ENCODE assay signal across 1 cellular context in genomic region chr3:138862924-138863775, GRCh38.
TF ChIP-seq lines count a peak whose summit lies in the region.

No MANE protein-coding gene starts in this region.

TF ChIP-seq in HepG2, 621 proteins besides CTCF, POLR2A, EP300 and RAD21 (continued from another document and continues in another):
- TF ChIP-seq ZNF407 (CRISPR knock-in tag; IDR thresholded peaks at IDR 0.05; ENCODE audit: not compliant biosample characterization): no peak
- TF ChIP-seq HNRNPUL1 (IDR thresholded peaks at IDR 0.05; ENCODE audit: low read depth, low read length): no peak
- peak; percentile 50; the same call in 1 of the 2 replicates for TF ChIP-seq SP4 (CRISPR knock-in tag; IDR thresholded peaks at IDR 0.05)
- TF ChIP-seq SATB2 (CRISPR knock-in tag; IDR thresholded peaks at IDR 0.05): no peak
- TF ChIP-seq ZNF577 (CRISPR knock-in tag; IDR thresholded peaks at IDR 0.05; ENCODE audit: borderline replicate concordance, low read depth): no peak
- peak; percentile 87; the same call in 1 of the 2 replicates for TF ChIP-seq DPF2 (CRISPR knock-in tag; IDR thresholded peaks at IDR 0.05; ENCODE audit: borderline replicate concordance, low read depth)
- TF ChIP-seq, protein P1, sequence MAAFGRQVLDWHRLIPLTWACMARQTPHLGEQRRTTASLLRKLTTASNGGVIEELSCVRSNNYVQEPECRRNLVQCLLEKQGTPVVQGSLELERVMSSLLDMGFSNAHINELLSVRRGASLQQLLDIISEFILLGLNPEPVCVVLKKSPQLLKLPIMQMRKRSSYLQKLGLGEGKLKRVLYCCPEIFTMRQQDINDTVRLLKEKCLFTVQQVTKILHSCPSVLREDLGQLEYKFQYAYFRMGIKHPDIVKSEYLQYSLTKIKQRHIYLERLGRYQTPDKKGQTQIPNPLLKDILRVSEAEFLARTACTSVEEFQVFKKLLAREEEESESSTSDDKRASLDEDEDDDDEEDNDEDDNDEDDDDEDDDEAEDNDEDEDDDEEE (CRISPR knock-in tag; IDR thresholded peaks at IDR 0.05): no peak
- no peak for TF ChIP-seq ZNF839 (CRISPR knock-in tag; IDR thresholded peaks at IDR 0.05; ENCODE audit: borderline replicate concordance)
- TF ChIP-seq PAXIP1 (CRISPR knock-in tag; conservative IDR thresholded peaks at IDR 0.05): peak; percentile 100
- peak; percentile 98 for TF ChIP-seq NCOR1 (IDR thresholded peaks at IDR 0.05; ENCODE audit: borderline replicate concordance, low read length)
- no peak; the same call in 1 of the 2 replicates for TF ChIP-seq RFXANK (CRISPR knock-in tag; IDR thresholded peaks at IDR 0.05)
- no peak for TF ChIP-seq AGO1 (IDR thresholded peaks at IDR 0.05; ENCODE audit: low read depth, low read length, poor library complexity, severe bottlenecking)
- TF ChIP-seq ZNF761 (CRISPR knock-in tag; conservative IDR thresholded peaks at IDR 0.05): peak; percentile 76; the same call in 1 of the 2 replicates
- TF ChIP-seq TAF1 (CRISPR knock-in tag; IDR thresholded peaks at IDR 0.05): no peak
- TF ChIP-seq TBX3 (IDR thresholded peaks at IDR 0.05; ENCODE audit: borderline replicate concordance): peak; percentile 93
- no peak for TF ChIP-seq RFX3 (CRISPR knock-in tag; IDR thresholded peaks at IDR 0.05)
- TF ChIP-seq, protein P2, sequence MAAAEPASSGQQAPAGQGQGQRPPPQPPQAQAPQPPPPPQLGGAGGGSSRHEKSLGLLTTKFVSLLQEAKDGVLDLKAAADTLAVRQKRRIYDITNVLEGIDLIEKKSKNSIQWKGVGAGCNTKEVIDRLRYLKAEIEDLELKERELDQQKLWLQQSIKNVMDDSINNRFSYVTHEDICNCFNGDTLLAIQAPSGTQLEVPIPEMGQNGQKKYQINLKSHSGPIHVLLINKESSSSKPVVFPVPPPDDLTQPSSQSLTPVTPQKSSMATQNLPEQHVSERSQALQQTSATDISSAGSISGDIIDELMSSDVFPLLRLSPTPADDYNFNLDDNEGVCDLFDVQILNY (CRISPR knock-in tag; conservative IDR thresholded peaks at IDR 0.05): no peak
- no peak for TF ChIP-seq PHB2 (IDR thresholded peaks at IDR 0.05; ENCODE audit: partially characterized antibody)
- no peak for TF ChIP-seq FOXC1 (CRISPR knock-in tag; IDR thresholded peaks at IDR 0.05; ENCODE audit: borderline replicate concordance)
- TF ChIP-seq ZNF597 (CRISPR knock-in tag; IDR thresholded peaks at IDR 0.05): no peak
- peak; percentile 98 for TF ChIP-seq PHF21A (CRISPR knock-in tag; IDR thresholded peaks at IDR 0.05)
- peak; percentile 68; the same call in 1 of the 2 replicates for TF ChIP-seq SMAD1 (CRISPR knock-in tag; IDR thresholded peaks at IDR 0.05; ENCODE audit: borderline replicate concordance, low read depth)
- TF ChIP-seq ZNF331 (CRISPR knock-in tag; IDR thresholded peaks at IDR 0.05): peak; percentile 61
- TF ChIP-seq HNRNPLL (IDR thresholded peaks at IDR 0.05; ENCODE audit: low read depth, low read length, poor library complexity, severe bottlenecking): no peak
- no peak for TF ChIP-seq PRPF4 (IDR thresholded peaks at IDR 0.05; ENCODE audit: low read depth, low read length, poor library complexity, severe bottlenecking)
- no peak for TF ChIP-seq AKNA (CRISPR knock-in tag; IDR thresholded peaks at IDR 0.05; ENCODE audit: borderline replicate concordance)
- TF ChIP-seq, protein P3, sequence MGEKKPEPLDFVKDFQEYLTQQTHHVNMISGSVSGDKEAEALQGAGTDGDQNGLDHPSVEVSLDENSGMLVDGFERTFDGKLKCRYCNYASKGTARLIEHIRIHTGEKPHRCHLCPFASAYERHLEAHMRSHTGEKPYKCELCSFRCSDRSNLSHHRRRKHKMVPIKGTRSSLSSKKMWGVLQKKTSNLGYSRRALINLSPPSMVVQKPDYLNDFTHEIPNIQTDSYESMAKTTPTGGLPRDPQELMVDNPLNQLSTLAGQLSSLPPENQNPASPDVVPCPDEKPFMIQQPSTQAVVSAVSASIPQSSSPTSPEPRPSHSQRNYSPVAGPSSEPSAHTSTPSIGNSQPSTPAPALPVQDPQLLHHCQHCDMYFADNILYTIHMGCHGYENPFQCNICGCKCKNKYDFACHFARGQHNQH (CRISPR knock-in tag; IDR thresholded peaks at IDR 0.05): peak; percentile 91
- TF ChIP-seq SP5 (CRISPR knock-in tag; IDR thresholded peaks at IDR 0.05; ENCODE audit: borderline replicate concordance, low read depth): peak; percentile 87
- no peak; the same call in 1 of the 2 replicates for TF ChIP-seq PLSCR1 (CRISPR knock-in tag; IDR thresholded peaks at IDR 0.05; ENCODE audit: borderline replicate concordance)
- TF ChIP-seq RCOR2 (CRISPR knock-in tag; IDR thresholded peaks at IDR 0.05): peak; percentile 79; the same call in 1 of the 2 replicates
- TF ChIP-seq ATF7 (IDR thresholded peaks at IDR 0.05): no peak
- TF ChIP-seq ATF7 (CRISPR knock-in tag; IDR thresholded peaks at IDR 0.05): peak; percentile 50; the same call in 1 of the 2 replicates
- TF ChIP-seq ZNF678 (CRISPR knock-in tag; IDR thresholded peaks at IDR 0.05): no peak
